In genomic region chr1:167490765-167491164, GRCh38 we compare ENCODE assay signal across 1 cellular context.
TF ChIP-seq lines count a peak whose summit lies in the region.

No MANE protein-coding gene starts in this region.

TF ChIP-seq in H1, 55 proteins besides CTCF, POLR2A, EP300 and RAD21:
- TF ChIP-seq CTBP2 (IDR thresholded peaks at IDR 0.05; ENCODE audit: borderline replicate concordance, insufficient read depth, insufficient read length, low read length) (no peak), CREB1 (IDR thresholded peaks at IDR 0.05) (no peak), TAF7 (optimal IDR thresholded peaks at IDR 0.05; ENCODE audit: borderline replicate concordance, low read depth, low read length) (no peak), RXRA (IDR thresholded peaks at IDR 0.05; ENCODE audit: insufficient read depth, low read depth, low read length) (no peak), ATF2 (IDR thresholded peaks at IDR 0.05; ENCODE audit: low read length) (no peak), USF2 (IDR thresholded peaks at IDR 0.05; ENCODE audit: low read length) (no peak), EGR1 (IDR thresholded peaks at IDR 0.05; ENCODE audit: borderline replicate concordance, low read depth, low read length) (no peak), CBX8 (IDR thresholded peaks at IDR 0.05; ENCODE audit: borderline replicate concordance, low read depth, low read length) (no peak), SRF (IDR thresholded peaks at IDR 0.05; ENCODE audit: low read depth, low read length) (no peak), RNF2 (IDR thresholded peaks at IDR 0.05; ENCODE audit: borderline replicate concordance, low read depth, low read length, missing control alignments, poor library complexity, severe bottlenecking) (no peak), POU5F1 (IDR thresholded peaks at IDR 0.05; ENCODE audit: low read depth, low read length) (no peak), SIN3A (conservative IDR thresholded peaks at IDR 0.05 in 1 of 2, IDR thresholded peaks at IDR 0.05 in 1 of 2; ENCODE audit: low read depth in 1 of 2, low read length in 2 of 2) (no peak), HDAC2 (IDR thresholded peaks at IDR 0.05; ENCODE audit: borderline replicate concordance in 1 of 2, low read depth in 2 of 2, low read length in 2 of 2) (no peak)
